Comparison of ENCODE assay signal across 18 cellular contexts in genomic region chr22:40123387-40123786, GRCh38. TPM values are rescaled to one million over a fixed set of nuclear protein-coding genes. Genes with fewer than 3 reads are reported as not detected.
DNase-seq lines count a peak whose midpoint lies in the region; ATAC-seq and TF ChIP-seq lines count a peak whose summit lies in the region.
"Had no signal": no experiment of that assay in that cellular context is flagged by ENCODE, and none has a peak within 500 bp of the region (broad histone marks: within the 10 kb centered on the region; RNA-seq: fewer than 3 reads in every experiment).

No MANE protein-coding gene starts in this region.

- H3K4me1 Mint-ChIP-seq in natural killer cell: peaks cover 21 to 40% of the 10 kb centered on the region in 2 donors
- peaks cover 24 to 30% of the 10 kb centered on the region in 2 donors for H3K4me1 Mint-ChIP-seq in natural killer cell treated with Interleukin-12 subunit alpha and Interleukin-12 subunit beta and Interleukin-15 and Interleukin-18, amount 100 ng/mL, for 72 hours (ENCODE audit: low read depth in 2 of 2)
- peaks cover 36% of the 10 kb centered on the region for H3K4me1 Mint-ChIP-seq in brain
- H3K4me1 Mint-ChIP-seq in immature natural killer cell: peaks cover 33 to 52% of the 10 kb centered on the region in 2 donors

- intact Hi-C loops in natural killer cell (cut with micrococcal nuclease): no loop called here

- no peak overlapping the region for H3K4me3 Mint-ChIP-seq in natural killer cell
- H3K4me3 Mint-ChIP-seq in natural killer cell treated with Interleukin-12 subunit alpha and Interleukin-12 subunit beta and Interleukin-15 and Interleukin-18, amount 100 ng/mL, for 72 hours: no peak overlapping the region
- H3K4me3 Mint-ChIP-seq in brain: no peak overlapping the region
- no peak overlapping the region for H3K4me3 Mint-ChIP-seq in immature natural killer cell
- H3K4me3 Mint-ChIP-seq: activated naive CD4-positive, alpha-beta T cell treated with anti-CD3 and anti-CD28 coated beads, Interleukin-2, amount 50 U/mL, for 24 hours had no signal

- H3K9me3 Mint-ChIP-seq in natural killer cell (no peaks in the 10 kb centered on the region), brain (no peaks in the 10 kb centered on the region), immature natural killer cell (no peaks in the 10 kb centered on the region)
- no peaks in the 10 kb centered on the region for H3K9me3 Mint-ChIP-seq in natural killer cell treated with Interleukin-12 subunit alpha and Interleukin-12 subunit beta and Interleukin-15 and Interleukin-18, amount 100 ng/mL, for 72 hours
- H3K9me3 Mint-ChIP-seq: activated naive CD4-positive, alpha-beta T cell treated with anti-CD3 and anti-CD28 coated beads, Interleukin-2, amount 50 U/mL, for 24 hours had no signal

- no peak for TF ChIP-seq CTCF in natural killer cell (IDR thresholded peaks at IDR 0.05)
- TF ChIP-seq CTCF in brain (conservative IDR thresholded peaks at IDR 0.05): no peak

- H3K27ac Mint-ChIP-seq in natural killer cell (peak overlapping the region; percentile 10 to 33), brain (peak overlapping the region in 3 of 5 experiments; percentile 9 to 36 (median 14)), immature natural killer cell (peak overlapping the region; percentile 17 to 75 (median 56))
- peak overlapping the region in 1 of 2 donors; percentile 32 for H3K27ac Mint-ChIP-seq in natural killer cell treated with Interleukin-12 subunit alpha and Interleukin-12 subunit beta and Interleukin-15 and Interleukin-18, amount 100 ng/mL, for 72 hours
- H3K27ac Mint-ChIP-seq: activated naive CD4-positive, alpha-beta T cell treated with anti-CD3 and anti-CD28 coated beads, Interleukin-2, amount 50 U/mL, for 24 hours had no signal

- ATAC-seq in natural killer cell (no peak), HG02623 (IDR thresholded peaks at IDR 0.05; ENCODE audit: unreplicated experiment) (no peak), HG03565 (IDR thresholded peaks at IDR 0.05; ENCODE audit: unreplicated experiment) (no peak)
- ATAC-seq in natural killer cell treated with Interleukin-12 subunit alpha and Interleukin-12 subunit beta and Interleukin-15 and Interleukin-18, amount 100 ng/mL, for 72 hours: no peak
- ATAC-seq: GM12878, mucosa of descending colon had no signal

- H3K27me3 Mint-ChIP-seq in natural killer cell (ENCODE audit: low read depth in 2 of 2): no peaks in the 10 kb centered on the region
- H3K27me3 Mint-ChIP-seq in natural killer cell treated with Interleukin-12 subunit alpha and Interleukin-12 subunit beta and Interleukin-15 and Interleukin-18, amount 100 ng/mL, for 72 hours: no peaks in the 10 kb centered on the region
- peaks cover 4% of the 10 kb centered on the region for H3K27me3 Mint-ChIP-seq in brain
- peaks cover 2 to 3% (median 3%) of the 10 kb centered on the region in 3 donors for H3K27me3 Mint-ChIP-seq in immature natural killer cell (ENCODE audit: low read depth in 3 of 3)
- H3K27me3 Mint-ChIP-seq: activated naive CD4-positive, alpha-beta T cell treated with anti-CD3 and anti-CD28 coated beads, Interleukin-2, amount 50 U/mL, for 24 hours had no signal

- DNase-seq in natural killer cell (no peak), immature natural killer cell (no peak), AG08395 (ENCODE audit: low spot score) (no peak), glomerular visceral epithelial cell (ENCODE audit: extremely low spot score) (no peak)
- DNase-seq in natural killer cell treated with Interleukin-12 subunit alpha and Interleukin-12 subunit beta and Interleukin-15 and Interleukin-18, amount 100 ng/mL, for 72 hours (ENCODE audit: low spot score): no peak
- DNase-seq: activated CD4-positive, alpha-beta T cell treated with anti-CD3 and anti-CD28 coated beads for 1 hour; hippocampal formation; mucosa of descending colon; MV-4-11; NCI-H1930; NCI-H446 treated with DMSO at 0.1 percent for 48 hours; SHP77 treated with DMSO at 0.1 percent for 48 hours; stimulated activated CD4-positive, alpha-beta T cell treated with anti-CD3 and anti-CD28 coated beads, Interleukin-4, amount 100 ng/mL, for 1 hour had no signal

- H3K36me3 Mint-ChIP-seq in natural killer cell: no peaks in the 10 kb centered on the region
- no peaks in the 10 kb centered on the region for H3K36me3 Mint-ChIP-seq in natural killer cell treated with Interleukin-12 subunit alpha and Interleukin-12 subunit beta and Interleukin-15 and Interleukin-18, amount 100 ng/mL, for 72 hours
- peaks cover 25% of the 10 kb centered on the region for H3K36me3 Mint-ChIP-seq in brain
- peaks cover 13 to 18% (median 15%) of the 10 kb centered on the region in 3 donors for H3K36me3 Mint-ChIP-seq in immature natural killer cell

RNA-seq across cellular contexts. Expression of gene TNRC6B, which starts 54.3 kb away (rescaled TPM):
- total RNA-seq in natural killer cell: 100 to 1,000 TPM; 112 to 141 (median 138) TPM
- total RNA-seq in natural killer cell treated with Interleukin-12 subunit alpha and Interleukin-12 subunit beta and Interleukin-15 and Interleukin-18, amount 100 ng/mL, for 72 hours: 10 to 100 TPM; 43.6 to 52.7 TPM
- polyA plus RNA-seq in brain (ENCODE audit: insufficient read depth, low read depth, low replicate concordance) (5.8 TPM), immature natural killer cell (10 to 100 TPM; 12.9 to 90.1 (median 29.7) TPM)
